29 cellular contexts compared by ENCODE assay signal in the genomic region with DNA sequence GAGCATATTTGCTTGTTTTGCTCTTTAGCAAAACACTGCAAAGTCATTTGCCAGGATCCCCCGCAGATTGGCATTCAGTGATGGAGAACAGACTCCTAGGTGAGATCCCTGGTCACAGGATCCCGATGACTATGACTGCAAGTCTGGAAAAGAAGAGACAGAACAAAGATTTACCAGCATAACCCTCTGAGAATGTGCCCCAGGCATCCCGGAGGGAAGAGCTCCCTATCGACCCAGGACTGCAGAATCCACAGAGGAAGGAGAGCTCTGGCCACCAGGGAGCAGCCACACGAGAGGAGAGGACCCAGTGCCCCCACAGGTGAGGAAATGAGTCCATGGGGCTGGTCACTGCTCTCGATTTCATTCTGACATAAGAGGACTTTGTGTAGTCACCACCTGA.
"Had no signal": no experiment of that assay in that cellular context is flagged by ENCODE, and none has a peak within 500 bp of the region (broad histone marks: within the 10 kb centered on the region; RNA-seq: fewer than 3 reads in every experiment).

No MANE protein-coding gene starts in this region.

- H3K4me1 ChIP-seq: heart left ventricle had no signal

- H3K4me1 Mint-ChIP-seq: activated T-helper 17 cell treated with anti-CD3 and anti-CD28 coated beads, Interleukin-2, amount 50 U/mL, for 72 hours; T-cell had no signal

- DNase-seq: activated B cell treated with CpG ODN at 0.5 μM for 24 hours; activated CD4-positive, alpha-beta T cell treated with anti-CD3 and anti-CD28 coated beads for 48 hours; activated CD4-positive, alpha-beta T cell treated with anti-CD3 and anti-CD28 coated beads, Interleukin-2, amount 50 U/mL, for 1 hour; activated CD4-positive, alpha-beta T cell treated with anti-CD3 and anti-CD28 coated beads, Interleukin-2, amount 50 U/mL, for 48 hours; activated CD8-positive, alpha-beta memory T cell treated with anti-CD3 and anti-CD28 coated beads for 24 hours; activated CD8-positive, alpha-beta T cell treated with anti-CD3 and anti-CD28 coated beads for 36 hours; activated effector memory CD4-positive, alpha-beta T cell treated with Interleukin-2 at 50 U/mL for 16 hours; activated gamma-delta T cell treated with Interleukin-2 at 50 U/mL for 16 hours; activated naive CD4-positive, alpha-beta T cell treated with anti-CD3 and anti-CD28 coated beads, Interleukin-2, amount 50 U/mL, for 16 hours; activated naive CD4-positive, alpha-beta T cell treated with Interleukin-2 at 50 U/mL for 16 hours; activated T-cell treated with anti-CD3 and anti-CD28 coated beads, Interleukin-2, amount 50 U/mL, for 4 hours; amniotic stem cell; anterior cingulate cortex; brain microvascular endothelial cell; caudate nucleus; cortex of kidney; dermis blood vessel endothelial cell; effector CD4-positive, alpha-beta T cell; effector memory CD8-positive, alpha-beta T cell; foreskin fibroblast; glutamatergic neuron; heart left ventricle; T-cell; T1000 had no signal

- H3K36me3 ChIP-seq: brain microvascular endothelial cell, heart left ventricle, WERI-Rb-1 had no signal

- H3K9me3 ChIP-seq: heart left ventricle had no signal

- ATAC-seq: activated CD8-positive, alpha-beta T cell treated with anti-CD3 and anti-CD28 coated beads for 36 hours; activated T-cell treated with anti-CD3 and anti-CD28 coated beads, Interleukin-2, amount 50 U/mL, for 4 hours; activated T-helper 17 cell treated with anti-CD3 and anti-CD28 coated beads, Interleukin-2, amount 50 U/mL, for 72 hours; heart left ventricle; T-cell had no signal

- H3K36me3 Mint-ChIP-seq: activated naive CD8-positive, alpha-beta T cell; T-cell had no signal

- H3K27ac ChIP-seq: brain microvascular endothelial cell, epithelial cell of prostate, heart left ventricle, WERI-Rb-1 had no signal

- H3K4me3 Mint-ChIP-seq: activated B cell treated with CpG ODN at 0.5 μM for 24 hours; activated CD8-positive, alpha-beta T cell treated with anti-CD3 and anti-CD28 coated beads for 36 hours; activated naive CD8-positive, alpha-beta T cell; activated T-cell treated with anti-CD3 and anti-CD28 coated beads, Interleukin-2, amount 50 U/mL, for 4 hours; activated T-helper 17 cell treated with anti-CD3 and anti-CD28 coated beads, Interleukin-2, amount 50 U/mL, for 72 hours; effector memory CD8-positive, alpha-beta T cell; T-cell; T-helper 1 cell treated with Interleukin-12 subunit alpha and Interleukin-12 subunit beta and Interleukin-4 antibody, amounts not matched to agents 30 μg/mL and 1 μg/mL, for 36 hours had no signal

- H3K4me3 ChIP-seq: heart left ventricle had no signal

- H3K27me3 Mint-ChIP-seq: activated B cell treated with CpG ODN at 0.5 μM for 24 hours had no signal

- H3K9me3 Mint-ChIP-seq: activated B cell treated with CpG ODN at 0.5 μM for 24 hours; activated CD8-positive, alpha-beta T cell treated with anti-CD3 and anti-CD28 coated beads for 36 hours; activated T-cell treated with anti-CD3 and anti-CD28 coated beads, Interleukin-2, amount 50 U/mL, for 4 hours; activated T-helper 17 cell treated with anti-CD3 and anti-CD28 coated beads, Interleukin-2, amount 50 U/mL, for 72 hours; effector memory CD8-positive, alpha-beta T cell; T-cell; T-helper 1 cell treated with Interleukin-12 subunit alpha and Interleukin-12 subunit beta and Interleukin-4 antibody, amounts not matched to agents 30 μg/mL and 1 μg/mL, for 36 hours had no signal

- H3K27ac Mint-ChIP-seq: activated B cell treated with CpG ODN at 0.5 μM for 24 hours; activated CD8-positive, alpha-beta T cell treated with anti-CD3 and anti-CD28 coated beads for 36 hours; activated naive CD8-positive, alpha-beta T cell; activated T-helper 17 cell treated with anti-CD3 and anti-CD28 coated beads, Interleukin-2, amount 50 U/mL, for 72 hours; effector memory CD8-positive, alpha-beta T cell; T-cell; T-helper 1 cell treated with Interleukin-12 subunit alpha and Interleukin-12 subunit beta and Interleukin-4 antibody, amounts not matched to agents 30 μg/mL and 1 μg/mL, for 36 hours had no signal
